ENCODE assay signal across 1 cellular context in the genomic region with DNA sequence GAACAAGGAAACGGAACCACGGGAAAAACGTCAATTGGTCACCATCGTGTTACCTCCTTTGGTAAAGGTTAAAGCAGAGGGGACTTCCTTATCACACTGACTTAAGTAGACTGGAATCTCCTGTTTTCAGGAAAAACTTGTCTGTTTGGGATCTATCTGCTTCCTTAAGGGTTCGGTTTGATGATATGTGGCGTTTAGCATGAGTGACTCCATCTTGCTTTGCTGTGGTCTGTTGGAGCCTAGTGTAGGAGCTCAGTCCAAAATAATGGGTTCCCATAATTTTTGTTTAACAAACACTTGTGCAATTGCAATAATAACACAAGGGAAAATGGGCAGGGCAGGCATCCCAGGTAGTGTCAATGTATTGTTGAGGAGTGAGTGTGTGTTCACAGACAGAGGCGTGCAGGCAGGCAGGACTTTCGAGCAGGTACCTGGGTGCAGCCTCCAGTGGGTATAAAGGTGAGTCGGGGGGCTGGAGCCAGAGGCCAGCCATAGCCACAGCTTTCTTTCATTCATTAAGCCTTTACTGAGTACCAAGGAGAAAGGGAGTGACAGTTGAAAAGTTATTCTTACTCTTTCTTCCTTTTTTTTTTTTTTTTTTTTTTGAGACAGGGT.
TF ChIP-seq lines count a peak whose summit lies in the region.

No MANE protein-coding gene starts in this region.

TF ChIP-seq in K562, 482 proteins besides CTCF, POLR2A, EP300 and RAD21:
- TF ChIP-seq, protein P1, sequence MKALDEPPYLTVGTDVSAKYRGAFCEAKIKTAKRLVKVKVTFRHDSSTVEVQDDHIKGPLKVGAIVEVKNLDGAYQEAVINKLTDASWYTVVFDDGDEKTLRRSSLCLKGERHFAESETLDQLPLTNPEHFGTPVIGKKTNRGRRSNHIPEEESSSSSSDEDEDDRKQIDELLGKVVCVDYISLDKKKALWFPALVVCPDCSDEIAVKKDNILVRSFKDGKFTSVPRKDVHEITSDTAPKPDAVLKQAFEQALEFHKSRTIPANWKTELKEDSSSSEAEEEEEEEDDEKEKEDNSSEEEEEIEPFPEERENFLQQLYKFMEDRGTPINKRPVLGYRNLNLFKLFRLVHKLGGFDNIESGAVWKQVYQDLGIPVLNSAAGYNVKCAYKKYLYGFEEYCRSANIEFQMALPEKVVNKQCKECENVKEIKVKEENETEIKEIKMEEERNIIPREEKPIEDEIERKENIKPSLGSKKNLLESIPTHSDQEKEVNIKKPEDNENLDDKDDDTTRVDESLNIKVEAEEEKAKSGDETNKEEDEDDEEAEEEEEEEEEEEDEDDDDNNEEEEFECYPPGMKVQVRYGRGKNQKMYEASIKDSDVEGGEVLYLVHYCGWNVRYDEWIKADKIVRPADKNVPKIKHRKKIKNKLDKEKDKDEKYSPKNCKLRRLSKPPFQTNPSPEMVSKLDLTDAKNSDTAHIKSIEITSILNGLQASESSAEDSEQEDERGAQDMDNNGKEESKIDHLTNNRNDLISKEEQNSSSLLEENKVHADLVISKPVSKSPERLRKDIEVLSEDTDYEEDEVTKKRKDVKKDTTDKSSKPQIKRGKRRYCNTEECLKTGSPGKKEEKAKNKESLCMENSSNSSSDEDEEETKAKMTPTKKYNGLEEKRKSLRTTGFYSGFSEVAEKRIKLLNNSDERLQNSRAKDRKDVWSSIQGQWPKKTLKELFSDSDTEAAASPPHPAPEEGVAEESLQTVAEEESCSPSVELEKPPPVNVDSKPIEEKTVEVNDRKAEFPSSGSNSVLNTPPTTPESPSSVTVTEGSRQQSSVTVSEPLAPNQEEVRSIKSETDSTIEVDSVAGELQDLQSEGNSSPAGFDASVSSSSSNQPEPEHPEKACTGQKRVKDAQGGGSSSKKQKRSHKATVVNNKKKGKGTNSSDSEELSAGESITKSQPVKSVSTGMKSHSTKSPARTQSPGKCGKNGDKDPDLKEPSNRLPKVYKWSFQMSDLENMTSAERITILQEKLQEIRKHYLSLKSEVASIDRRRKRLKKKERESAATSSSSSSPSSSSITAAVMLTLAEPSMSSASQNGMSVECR (CRISPR knock-in tag; IDR thresholded peaks at IDR 0.05), result no peak
- 0 out of 2 replicates have a peak, but pooled peaks have one; percentile 27 for TF ChIP-seq GTF2A2 (tag; IDR thresholded peaks at IDR 0.05)
- TF ChIP-seq MAZ (CRISPR knock-in tag; conservative IDR thresholded peaks at IDR 0.05 in 1 of 2, IDR thresholded peaks at IDR 0.05 in 1 of 2), result no peak
- TF ChIP-seq, protein P2, sequence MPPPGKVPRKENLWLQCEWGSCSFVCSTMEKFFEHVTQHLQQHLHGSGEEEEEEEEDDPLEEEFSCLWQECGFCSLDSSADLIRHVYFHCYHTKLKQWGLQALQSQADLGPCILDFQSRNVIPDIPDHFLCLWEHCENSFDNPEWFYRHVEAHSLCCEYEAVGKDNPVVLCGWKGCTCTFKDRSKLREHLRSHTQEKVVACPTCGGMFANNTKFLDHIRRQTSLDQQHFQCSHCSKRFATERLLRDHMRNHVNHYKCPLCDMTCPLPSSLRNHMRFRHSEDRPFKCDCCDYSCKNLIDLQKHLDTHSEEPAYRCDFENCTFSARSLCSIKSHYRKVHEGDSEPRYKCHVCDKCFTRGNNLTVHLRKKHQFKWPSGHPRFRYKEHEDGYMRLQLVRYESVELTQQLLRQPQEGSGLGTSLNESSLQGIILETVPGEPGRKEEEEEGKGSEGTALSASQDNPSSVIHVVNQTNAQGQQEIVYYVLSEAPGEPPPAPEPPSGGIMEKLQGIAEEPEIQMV (tag; conservative IDR thresholded peaks at IDR 0.05; ENCODE audit: low read depth), result 0 out of 2 replicates have a peak, but pooled peaks have one; percentile 32
- TF ChIP-seq KLF6 (CRISPR knock-in tag; IDR thresholded peaks at IDR 0.05; ENCODE audit: borderline replicate concordance), result peak; percentile 60; the same call in 1 of the 2 replicates
- TF ChIP-seq MEF2D (tag; conservative IDR thresholded peaks at IDR 0.05; ENCODE audit: low read depth), result 0 out of 2 replicates have a peak, but pooled peaks have one; percentile 48
- 0 out of 2 replicates have a peak, but pooled peaks have one; percentile 42 for TF ChIP-seq ZNF175 (CRISPR knock-in tag; IDR thresholded peaks at IDR 0.05; ENCODE audit: low read depth)
- no peak for TF ChIP-seq ATF7 (IDR thresholded peaks at IDR 0.05)
- TF ChIP-seq, protein P3, sequence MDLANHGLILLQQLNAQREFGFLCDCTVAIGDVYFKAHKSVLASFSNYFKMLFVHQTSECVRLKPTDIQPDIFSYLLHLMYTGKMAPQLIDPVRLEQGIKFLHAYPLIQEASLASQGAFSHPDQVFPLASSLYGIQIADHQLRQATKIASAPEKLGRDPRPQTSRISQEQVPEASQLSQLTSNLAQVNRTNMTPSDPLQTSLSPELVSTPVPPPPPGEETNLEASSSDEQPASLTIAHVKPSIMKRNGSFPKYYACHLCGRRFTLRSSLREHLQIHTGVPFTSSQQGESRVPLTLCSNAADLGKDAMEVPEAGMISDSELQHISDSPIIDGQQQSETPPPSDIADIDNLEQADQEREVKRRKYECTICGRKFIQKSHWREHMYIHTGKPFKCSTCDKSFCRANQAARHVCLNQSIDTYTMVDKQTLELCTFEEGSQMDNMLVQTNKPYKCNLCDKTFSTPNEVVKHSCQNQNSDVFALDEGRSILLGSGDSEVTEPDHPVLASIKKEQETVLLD (IDR thresholded peaks at IDR 0.05), result no peak
- no peak for TF ChIP-seq ZZZ3 (IDR thresholded peaks at IDR 0.05)
- TF ChIP-seq BRCA1 (IDR thresholded peaks at IDR 0.05), result no peak
- no peak for TF ChIP-seq BRCA1 (CRISPR knock-in tag; IDR thresholded peaks at IDR 0.05)
- TF ChIP-seq, protein P4, sequence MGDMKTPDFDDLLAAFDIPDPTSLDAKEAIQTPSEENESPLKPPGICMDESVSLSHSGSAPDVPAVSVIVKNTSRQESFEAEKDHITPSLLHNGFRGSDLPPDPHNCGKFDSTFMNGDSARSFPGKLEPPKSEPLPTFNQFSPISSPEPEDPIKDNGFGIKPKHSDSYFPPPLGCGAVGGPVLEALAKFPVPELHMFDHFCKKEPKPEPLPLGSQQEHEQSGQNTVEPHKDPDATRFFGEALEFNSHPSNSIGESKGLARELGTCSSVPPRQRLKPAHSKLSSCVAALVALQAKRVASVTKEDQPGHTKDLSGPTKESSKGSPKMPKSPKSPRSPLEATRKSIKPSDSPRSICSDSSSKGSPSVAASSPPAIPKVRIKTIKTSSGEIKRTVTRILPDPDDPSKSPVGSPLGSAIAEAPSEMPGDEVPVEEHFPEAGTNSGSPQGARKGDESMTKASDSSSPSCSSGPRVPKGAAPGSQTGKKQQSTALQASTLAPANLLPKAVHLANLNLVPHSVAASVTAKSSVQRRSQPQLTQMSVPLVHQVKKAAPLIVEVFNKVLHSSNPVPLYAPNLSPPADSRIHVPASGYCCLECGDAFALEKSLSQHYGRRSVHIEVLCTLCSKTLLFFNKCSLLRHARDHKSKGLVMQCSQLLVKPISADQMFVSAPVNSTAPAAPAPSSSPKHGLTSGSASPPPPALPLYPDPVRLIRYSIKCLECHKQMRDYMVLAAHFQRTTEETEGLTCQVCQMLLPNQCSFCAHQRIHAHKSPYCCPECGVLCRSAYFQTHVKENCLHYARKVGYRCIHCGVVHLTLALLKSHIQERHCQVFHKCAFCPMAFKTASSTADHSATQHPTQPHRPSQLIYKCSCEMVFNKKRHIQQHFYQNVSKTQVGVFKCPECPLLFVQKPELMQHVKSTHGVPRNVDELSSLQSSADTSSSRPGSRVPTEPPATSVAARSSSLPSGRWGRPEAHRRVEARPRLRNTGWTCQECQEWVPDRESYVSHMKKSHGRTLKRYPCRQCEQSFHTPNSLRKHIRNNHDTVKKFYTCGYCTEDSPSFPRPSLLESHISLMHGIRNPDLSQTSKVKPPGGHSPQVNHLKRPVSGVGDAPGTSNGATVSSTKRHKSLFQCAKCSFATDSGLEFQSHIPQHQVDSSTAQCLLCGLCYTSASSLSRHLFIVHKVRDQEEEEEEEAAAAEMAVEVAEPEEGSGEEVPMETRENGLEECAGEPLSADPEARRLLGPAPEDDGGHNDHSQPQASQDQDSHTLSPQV (IDR thresholded peaks at IDR 0.05), result 0 out of 2 replicates have a peak, but pooled peaks have one; percentile 25
- 0 out of 2 replicates have a peak, but pooled peaks have one; percentile 32 for TF ChIP-seq ZNF766 (CRISPR knock-in tag; conservative IDR thresholded peaks at IDR 0.05)
- TF ChIP-seq PTRF (tag; IDR thresholded peaks at IDR 0.05), result peak; percentile 45; the same call in 1 of the 2 replicates
- TF ChIP-seq NFE2 (IDR thresholded peaks at IDR 0.05; ENCODE audit: low read depth), result no peak
- 0 out of 2 replicates have a peak, but pooled peaks have one; percentile 57 for TF ChIP-seq DDX20 (tag; IDR thresholded peaks at IDR 0.05; ENCODE audit: low read depth)
- TF ChIP-seq KAT8 (IDR thresholded peaks at IDR 0.05; ENCODE audit: low read depth), result no peak
- no peak for TF ChIP-seq MAFK (IDR thresholded peaks at IDR 0.05; ENCODE audit: low read length)
- 0 out of 2 replicates have a peak, but pooled peaks have one; percentile 37 for TF ChIP-seq ZNF644 (tag; IDR thresholded peaks at IDR 0.05; ENCODE audit: low read depth)
- peak; percentile 50; the same call in 1 of the 2 replicates for TF ChIP-seq SMAD3 (CRISPR knock-in tag; conservative IDR thresholded peaks at IDR 0.05)
- TF ChIP-seq EHMT2 (IDR thresholded peaks at IDR 0.05), result no peak
- TF ChIP-seq, protein P5, sequence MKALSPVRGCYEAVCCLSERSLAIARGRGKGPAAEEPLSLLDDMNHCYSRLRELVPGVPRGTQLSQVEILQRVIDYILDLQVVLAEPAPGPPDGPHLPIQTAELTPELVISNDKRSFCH (CRISPR knock-in tag; IDR thresholded peaks at IDR 0.05), result no peak
- TF ChIP-seq, protein P5 (tag; IDR thresholded peaks at IDR 0.05), result peak; percentile 76; the same call in 1 of the 2 replicates
- TF ChIP-seq PTTG1 (tag; IDR thresholded peaks at IDR 0.05; ENCODE audit: low read depth), result peak; percentile 73
- TF ChIP-seq, protein P6, sequence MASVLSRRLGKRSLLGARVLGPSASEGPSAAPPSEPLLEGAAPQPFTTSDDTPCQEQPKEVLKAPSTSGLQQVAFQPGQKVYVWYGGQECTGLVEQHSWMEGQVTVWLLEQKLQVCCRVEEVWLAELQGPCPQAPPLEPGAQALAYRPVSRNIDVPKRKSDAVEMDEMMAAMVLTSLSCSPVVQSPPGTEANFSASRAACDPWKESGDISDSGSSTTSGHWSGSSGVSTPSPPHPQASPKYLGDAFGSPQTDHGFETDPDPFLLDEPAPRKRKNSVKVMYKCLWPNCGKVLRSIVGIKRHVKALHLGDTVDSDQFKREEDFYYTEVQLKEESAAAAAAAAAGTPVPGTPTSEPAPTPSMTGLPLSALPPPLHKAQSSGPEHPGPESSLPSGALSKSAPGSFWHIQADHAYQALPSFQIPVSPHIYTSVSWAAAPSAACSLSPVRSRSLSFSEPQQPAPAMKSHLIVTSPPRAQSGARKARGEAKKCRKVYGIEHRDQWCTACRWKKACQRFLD (CRISPR knock-in tag; IDR thresholded peaks at IDR 0.05), result 0 out of 2 replicates have a peak, but pooled peaks have one; percentile 48
- TF ChIP-seq NR4A1 (CRISPR knock-in tag; IDR thresholded peaks at IDR 0.05), result no peak
- peak; percentile 58; the same call in 1 of the 2 replicates for TF ChIP-seq NR4A1 (tag; IDR thresholded peaks at IDR 0.05)
- TF ChIP-seq SP1 (CRISPR knock-in tag; IDR thresholded peaks at IDR 0.05), result no peak
- TF ChIP-seq, protein P7, sequence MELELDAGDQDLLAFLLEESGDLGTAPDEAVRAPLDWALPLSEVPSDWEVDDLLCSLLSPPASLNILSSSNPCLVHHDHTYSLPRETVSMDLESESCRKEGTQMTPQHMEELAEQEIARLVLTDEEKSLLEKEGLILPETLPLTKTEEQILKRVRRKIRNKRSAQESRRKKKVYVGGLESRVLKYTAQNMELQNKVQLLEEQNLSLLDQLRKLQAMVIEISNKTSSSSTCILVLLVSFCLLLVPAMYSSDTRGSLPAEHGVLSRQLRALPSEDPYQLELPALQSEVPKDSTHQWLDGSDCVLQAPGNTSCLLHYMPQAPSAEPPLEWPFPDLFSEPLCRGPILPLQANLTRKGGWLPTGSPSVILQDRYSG (tag; conservative IDR thresholded peaks at IDR 0.05; ENCODE audit: low read depth), result 0 out of 2 replicates have a peak, but pooled peaks have one; percentile 45
- TF ChIP-seq, protein P8, sequence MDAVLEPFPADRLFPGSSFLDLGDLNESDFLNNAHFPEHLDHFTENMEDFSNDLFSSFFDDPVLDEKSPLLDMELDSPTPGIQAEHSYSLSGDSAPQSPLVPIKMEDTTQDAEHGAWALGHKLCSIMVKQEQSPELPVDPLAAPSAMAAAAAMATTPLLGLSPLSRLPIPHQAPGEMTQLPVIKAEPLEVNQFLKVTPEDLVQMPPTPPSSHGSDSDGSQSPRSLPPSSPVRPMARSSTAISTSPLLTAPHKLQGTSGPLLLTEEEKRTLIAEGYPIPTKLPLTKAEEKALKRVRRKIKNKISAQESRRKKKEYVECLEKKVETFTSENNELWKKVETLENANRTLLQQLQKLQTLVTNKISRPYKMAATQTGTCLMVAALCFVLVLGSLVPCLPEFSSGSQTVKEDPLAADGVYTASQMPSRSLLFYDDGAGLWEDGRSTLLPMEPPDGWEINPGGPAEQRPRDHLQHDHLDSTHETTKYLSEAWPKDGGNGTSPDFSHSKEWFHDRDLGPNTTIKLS (IDR thresholded peaks at IDR 0.05; ENCODE audit: borderline replicate concordance, low read depth), result no peak
TF ChIP-seq in K562: peak in this region for 16.
